ENCODE assay signal across 8 cellular contexts in genomic region chr4:4289055-4289454, GRCh38. TPM values are rescaled to one million over a fixed set of nuclear protein-coding genes. Genes with fewer than 3 reads are reported as not detected.
DNase-seq lines count a peak whose midpoint lies in the region; ATAC-seq and TF ChIP-seq lines count a peak whose summit lies in the region.

No MANE protein-coding gene starts in this region.

- ATAC-seq in HG02763 (IDR thresholded peaks at IDR 0.05; ENCODE audit: unreplicated experiment) (no peak), aorta (ENCODE audit: low FRiP score) (no peak)

- no peak overlapping the region for H2BK12ac ChIP-seq in neuronal stem cell (ENCODE audit: low read length)

- peak overlapping the region; percentile 96 for H3K9ac ChIP-seq in NT2/D1 (ENCODE audit: insufficient read length, low read depth)
- no peak overlapping the region for H3K9ac ChIP-seq in neuronal stem cell (ENCODE audit: low read depth, low read length, poor library complexity)

- H3K4me1 Mint-ChIP-seq in Caco-2 (ENCODE audit: low read depth, unreplicated experiment) (peaks cover 10% of the 10 kb centered on the region), endothelial cell (ENCODE audit: unreplicated experiment) (peaks cover 24% of the 10 kb centered on the region)

- H3K9me3 ChIP-seq in Caco-2 (no peaks in the 10 kb centered on the region), NT2/D1 (ENCODE audit: insufficient read depth, low read length) (no peaks in the 10 kb centered on the region), neuronal stem cell (replicated peaks in 1 of 2; ENCODE audit: control insufficient read depth in 2 of 2, insufficient read depth in 1 of 2, low read depth in 1 of 2, low read length in 2 of 2) (no peaks in the 10 kb centered on the region), aorta (ENCODE audit: control insufficient read depth, low read length) (no peaks in the 10 kb centered on the region)

- no peak overlapping the region for H4K91ac ChIP-seq in neuronal stem cell (ENCODE audit: low read depth, low read length, poor library complexity)

- H2BK5ac ChIP-seq in neuronal stem cell (ENCODE audit: low read length), result no peak overlapping the region

- DNase-seq in Caco-2 (no peak), NT2/D1 (ENCODE audit: low read depth, low spot score) (no peak), endothelial cell (ENCODE audit: low spot score) (no peak), neuronal stem cell (ENCODE audit: low spot score) (no peak), DMS153 (lab: John Stamatoyannopoulos, UW) (no peak), aorta (no peak), NCI-H1930 (lab: John Stamatoyannopoulos, UW) (no peak)

- H2AFZ ChIP-seq in neuronal stem cell (ENCODE audit: low read length), result peak overlapping the region; percentile 93

- H3K27me3 Mint-ChIP-seq in Caco-2 (ENCODE audit: insufficient read depth, unreplicated experiment), result no peaks in the 10 kb centered on the region
- peaks cover 3% of the 10 kb centered on the region for H3K27me3 Mint-ChIP-seq in endothelial cell (ENCODE audit: unreplicated experiment)

- no peak overlapping the region for H3K4ac ChIP-seq in neuronal stem cell (ENCODE audit: low read length)

- no peak overlapping the region for H4K8ac ChIP-seq in neuronal stem cell (ENCODE audit: low read depth, low read length)

- H3K18ac ChIP-seq in neuronal stem cell (ENCODE audit: low read length), result no peak overlapping the region

- CTCF ChIA-PET in Caco-2 (lab: Charles Lee), result no interaction called here

- H3K4me3 Mint-ChIP-seq in Caco-2 (ENCODE audit: unreplicated experiment) (peak overlapping the region; percentile 97), endothelial cell (ENCODE audit: unreplicated experiment) (peak overlapping the region; percentile 98)

- H3K4me3 ChIP-seq in Caco-2 (ENCODE audit: low read depth, low read length), result peak overlapping the region; percentile 96
- H3K4me3 ChIP-seq in NT2/D1 (ENCODE audit: insufficient read length, low read depth), result peak overlapping the region; percentile 96
- H3K4me3 ChIP-seq in neuronal stem cell (ENCODE audit: low read length in 2 of 2), result peak overlapping the region; percentile 72 to 99
- H3K4me3 ChIP-seq in aorta (ENCODE audit: low read length in 2 of 2), result peak overlapping the region in 1 of 2 donors; percentile 82

- H3K14ac ChIP-seq in neuronal stem cell (ENCODE audit: low read length), result no peak overlapping the region

- H3K23ac ChIP-seq in neuronal stem cell (ENCODE audit: low read depth, low read length, poor library complexity), result no peak overlapping the region

- no peaks in the 10 kb centered on the region for H3K9me3 Mint-ChIP-seq in Caco-2 (ENCODE audit: unreplicated experiment)
- H3K9me3 Mint-ChIP-seq in endothelial cell (ENCODE audit: unreplicated experiment), result no peaks in the 10 kb centered on the region

- BruUV-seq in Caco-2 (replicated peaks; lab: Mats Ljungman, UMichigan), result no TSS peak

- TF ChIP-seq CTCF in Caco-2 (IDR thresholded peaks at IDR 0.05; ENCODE audit: insufficient read depth in 1 of 2, low read depth in 1 of 2, low read length in 1 of 2, severe bottlenecking in 1 of 2, unreplicated experiment in 1 of 2) (no peak), endothelial cell (IDR thresholded peaks at IDR 0.05; ENCODE audit: unreplicated experiment) (no peak)

- peak overlapping the region; percentile 82 for H3K4me2 ChIP-seq in neuronal stem cell (ENCODE audit: insufficient read depth, low read length, poor library complexity, severe bottlenecking)

- peaks cover 31% of the 10 kb centered on the region for H3K36me3 Mint-ChIP-seq in Caco-2 (ENCODE audit: insufficient read depth, unreplicated experiment)
- H3K36me3 Mint-ChIP-seq in endothelial cell (ENCODE audit: low read depth, unreplicated experiment), result peaks cover 8% of the 10 kb centered on the region

- no peak overlapping the region for H2AK5ac ChIP-seq in neuronal stem cell (ENCODE audit: low read depth, low read length)

- POLR2A ChIA-PET in Caco-2 (lab: Charles Lee), result no interaction called here

- peaks cover 1% of the 10 kb centered on the region; the same call in 1 of the 2 replicates for H3K36me3 ChIP-seq in Caco-2 (ENCODE audit: control insufficient read depth, insufficient read depth, low read length)
- peaks cover 44% of the 10 kb centered on the region for H3K36me3 ChIP-seq in NT2/D1 (ENCODE audit: insufficient read depth, insufficient read length, low read length)
- H3K36me3 ChIP-seq in neuronal stem cell (replicated peaks in 1 of 2; ENCODE audit: control insufficient read depth in 2 of 2, insufficient read depth in 2 of 2, low read length in 2 of 2), result peaks cover 14 to 30% of the 10 kb centered on the region in 2 donors
- peaks cover 1 to 2% of the 10 kb centered on the region in 2 donors for H3K36me3 ChIP-seq in aorta (ENCODE audit: control insufficient read depth in 1 of 2, insufficient read depth in 2 of 2, low read length in 1 of 2)

- H3K4me1 ChIP-seq in Caco-2 (0 out of 2 replicates have a peak, but pooled peaks cover 3% of the 10 kb centered on the region), NT2/D1 (ENCODE audit: insufficient read depth, insufficient read length) (peaks cover 8% of the 10 kb centered on the region), neuronal stem cell (ENCODE audit: control insufficient read depth in 2 of 2, insufficient read depth in 1 of 2, low read depth in 1 of 2, low read length in 2 of 2) (peaks cover 6 to 13% of the 10 kb centered on the region in 2 donors), aorta (ENCODE audit: control insufficient read depth in 1 of 2, insufficient read depth in 2 of 2, low read length in 2 of 2) (peaks cover 0 to 6% of the 10 kb centered on the region in 2 donors)

- H2BK15ac ChIP-seq in neuronal stem cell (ENCODE audit: low read length), result no peak overlapping the region

- H3K27ac Mint-ChIP-seq in Caco-2 (ENCODE audit: unreplicated experiment), result peak overlapping the region; percentile 90
- H3K27ac Mint-ChIP-seq in endothelial cell (ENCODE audit: unreplicated experiment), result peak overlapping the region; percentile 18

- intact Hi-C loops in Caco-2 (cut with micrococcal nuclease; ENCODE audit: unreplicated experiment), result no loop called here
- intact Hi-C loops in aorta (cut with DNase I), result no loop called here

- H2BK120ac ChIP-seq in neuronal stem cell (ENCODE audit: low read depth, low read length), result no peak overlapping the region

- H3K27ac ChIP-seq in neuronal stem cell (replicated peaks; ENCODE audit: low read length) (no peak overlapping the region), aorta (ENCODE audit: low read depth in 1 of 2, low read length in 2 of 2) (no peak overlapping the region)

- H3K79me1 ChIP-seq in neuronal stem cell (ENCODE audit: low read depth, low read length), result peaks cover 10% of the 10 kb centered on the region

- H3K27me3 ChIP-seq in Caco-2 (replicated peaks; ENCODE audit: control insufficient read depth, insufficient read depth, low read length) (no peaks in the 10 kb centered on the region), NT2/D1 (ENCODE audit: insufficient read depth, insufficient read length) (peaks cover 7% of the 10 kb centered on the region), neuronal stem cell (ENCODE audit: control insufficient read depth in 3 of 3, insufficient read depth in 3 of 3, low read depth in 1 of 3, low read length in 3 of 3) (no peaks in the 10 kb centered on the region), aorta (ENCODE audit: control insufficient read depth in 1 of 2, insufficient read depth in 2 of 2, low read length in 1 of 2) (no peaks in the 10 kb centered on the region)

- WGBS in neuronal stem cell (ENCODE audit: extremely low coverage in 2 of 2, insufficient read length in 2 of 2, insufficient replicate concordance in 1 of 2), 2 donors, result no CpG with 5 or more reads among the region's 3 CpGs
- 37 to 39% methylated on average over 3 of the region's 3 CpGs for WGBS in aorta, 2 donors

RNA-seq across cellular contexts. Expression of gene LYAR, which starts 0.9 kb away (rescaled TPM):
- total RNA-seq in Caco-2 (2022), result 27.3 and 29.8 TPM in 2 replicates
- total RNA-seq in endothelial cell (ENCODE audit: unreplicated experiment), result 13.2 TPM
- 46.0 TPM for polyA plus RNA-seq in neuronal stem cell (2013, experiment 1 of 2)
- polyA plus RNA-seq in neuronal stem cell (2013, experiment 2 of 2), result 46.1 TPM
- total RNA-seq in aorta, result 10 to 100 TPM in 1 of 2 donors, 1 to 10 TPM in 1; 9.6 to 12.1 TPM
- 10 to 100 TPM; 12.1 to 14.8 TPM for polyA plus RNA-seq in aorta

RNA-seq across cellular contexts. Expression of gene ZBTB49, which starts 1.0 kb away (rescaled TPM):
- total RNA-seq in Caco-2 (2022) (3.5 and 7.2 TPM in 2 replicates), endothelial cell (ENCODE audit: unreplicated experiment) (13.3 TPM), aorta (1 to 10 TPM; 4.9 to 7.4 TPM)
- 4.5 TPM for polyA plus RNA-seq in neuronal stem cell (2013, experiment 1 of 2)
- 4.1 TPM for polyA plus RNA-seq in neuronal stem cell (2013, experiment 2 of 2)
- 1 to 10 TPM; 1.4 to 4.8 TPM for polyA plus RNA-seq in aorta

RNA-seq across cellular contexts. Expression of gene TMEM128, which starts 41.0 kb away (rescaled TPM):
- total RNA-seq in Caco-2 (2022), result 14.4 and 19.0 TPM in 2 replicates
- total RNA-seq in endothelial cell (ENCODE audit: unreplicated experiment), result 19.8 TPM
- polyA plus RNA-seq in neuronal stem cell (2013, experiment 1 of 2), result 28.7 TPM
- 29.1 TPM for polyA plus RNA-seq in neuronal stem cell (2013, experiment 2 of 2)
- total RNA-seq in aorta, result 10 to 100 TPM; 14.8 to 15.6 TPM
- polyA plus RNA-seq in aorta, result 10 to 100 TPM; 21.0 to 27.8 TPM
